11 cellular contexts compared by ENCODE assay signal in the genomic region with DNA sequence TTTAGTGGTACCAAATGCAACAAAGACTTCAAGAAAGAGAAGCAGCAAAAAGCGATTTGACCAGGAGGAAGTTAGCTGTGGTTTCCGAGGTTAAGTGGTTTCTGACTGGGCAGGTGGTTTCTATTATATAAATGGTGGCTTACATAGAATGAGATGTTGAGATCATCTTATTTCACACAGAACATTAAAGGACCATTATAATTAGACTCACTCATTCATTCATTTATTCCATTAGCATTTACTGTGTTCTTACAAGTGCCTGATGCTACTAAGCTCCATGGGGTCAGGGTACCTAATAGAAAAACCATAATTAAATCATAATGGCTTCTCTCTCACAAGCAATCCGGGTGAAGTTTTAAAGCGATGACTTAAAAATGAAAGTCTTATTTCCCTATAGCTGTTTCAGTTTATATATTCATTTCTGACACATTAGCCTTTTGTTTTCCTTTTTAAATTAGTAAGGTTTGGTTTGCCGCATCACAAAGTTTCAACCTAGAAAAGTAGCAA. TPM values are rescaled to one million over a fixed set of nuclear protein-coding genes. Genes with fewer than 3 reads are reported as not detected.
DNase-seq lines count a peak whose midpoint lies in the region; ATAC-seq and TF ChIP-seq lines count a peak whose summit lies in the region.
"Had no signal": no experiment of that assay in that cellular context is flagged by ENCODE, and none has a peak within 500 bp of the region (broad histone marks: within the 10 kb centered on the region; RNA-seq: fewer than 3 reads in every experiment).

No MANE protein-coding gene starts in this region.

- H3K9me3 ChIP-seq in SK-N-SH, result no peaks in the 10 kb centered on the region

- H3K27me3 ChIP-seq in SK-N-SH (ENCODE audit: insufficient read depth) (no peaks in the 10 kb centered on the region; the same call in 1 of the 2 replicates), KMS-11 (ENCODE audit: insufficient read depth, low read depth) (no peaks in the 10 kb centered on the region)

- H3K27ac ChIP-seq in SK-N-SH (ENCODE audit: low read depth in 2 of 2, low read length in 1 of 2), result no peak overlapping the region
- H3K27ac ChIP-seq in KMS-11, result no peak overlapping the region
- H3K27ac ChIP-seq: HL-60 had no signal

- H3K4me2 ChIP-seq in SK-N-SH, result no peak overlapping the region
- peak overlapping the region; percentile 59 for H3K4me2 ChIP-seq in KMS-11

- no peaks in the 10 kb centered on the region for H3K79me2 ChIP-seq in SK-N-SH (ENCODE audit: insufficient read depth)
- H3K79me2 ChIP-seq in KMS-11 (ENCODE audit: insufficient read depth, low read depth), result no peaks in the 10 kb centered on the region

- no peaks in the 10 kb centered on the region for H3K9me2 ChIP-seq in SK-N-SH

- CTCF ChIA-PET in SK-N-SH (lab: Yijun Ruan, JAX), result interaction anchor here (0.8 to 2.5 kb wide), 2 partner anchors 11 kb away, joined by 3 to 9 read pairs; partner anchors contain the start of gene TSPAN6

- no peak for DNase-seq in SK-N-SH
- DNase-seq in myocyte (ENCODE audit: low read depth), result peak; percentile 14
- DNase-seq in stimulated activated CD8-positive, alpha-beta memory T cell treated with anti-CD3 and anti-CD28 coated beads, Interleukin-4, amount 100 ng/mL, for 48 hours, result no peak
- no peak for DNase-seq in dedifferentiated amniotic fluid mesenchymal stem cell (ENCODE audit: extremely low spot score)
- no peak for DNase-seq in HT-29 (ENCODE audit: low spot score)

- WGBS in SK-N-SH (ENCODE audit: low lambda C conversion rate), result 45% methylated on average over 5 of the region's 5 CpGs

- POLR2A ChIA-PET in SK-N-SH (lab: Yijun Ruan, JAX), result no interaction called here

- H2AFZ ChIP-seq in SK-N-SH (ENCODE audit: low read depth), result no peak overlapping the region
- no peak overlapping the region for H2AFZ ChIP-seq in KMS-11 (ENCODE audit: low read depth)

- H3K9ac ChIP-seq in SK-N-SH (no peak overlapping the region), KMS-11 (no peak overlapping the region)

- no peak overlapping the region for H3K4me3 ChIP-seq in SK-N-SH (ENCODE audit: low read depth in 2 of 2, low read length in 1 of 2)
- H3K4me3 ChIP-seq in KMS-11 (IDR thresholded peaks at IDR 0.05; ENCODE audit: insufficient read depth, low read depth, low read length), result no peak overlapping the region

- TF ChIP-seq EP300 in SK-N-SH (IDR thresholded peaks at IDR 0.05; ENCODE audit: borderline replicate concordance in 1 of 2, low read depth in 1 of 2, low read length in 1 of 2), result no peak

- ATAC-seq in SK-N-SH treated with all-trans-retinoic acid at 6 μM for 48 hours (no peak), HG02610 (IDR thresholded peaks at IDR 0.05; ENCODE audit: unreplicated experiment) (peak; percentile 94)

- TF ChIP-seq CTCF in SK-N-SH (IDR thresholded peaks at IDR 0.05) (no peak), KMS-11 (conservative IDR thresholded peaks at IDR 0.05; ENCODE audit: low read depth, low read length) (no peak)

- H4K20me1 ChIP-seq in SK-N-SH (ENCODE audit: insufficient read depth) (no peaks in the 10 kb centered on the region), KMS-11 (ENCODE audit: insufficient read depth) (no peaks in the 10 kb centered on the region)

- H3F3A ChIP-seq in SK-N-SH (replicated peaks; ENCODE audit: insufficient read depth), result no peaks in the 10 kb centered on the region

- H3K4me1 ChIP-seq in SK-N-SH (ENCODE audit: control insufficient read depth in 1 of 2, insufficient read depth in 2 of 2, low read depth in 1 of 2, low read length in 1 of 2) (no peaks in the 10 kb centered on the region; a peak in 1 of 4 replicates), KMS-11 (ENCODE audit: low read depth, poor library complexity, severe bottlenecking) (peaks cover 13% of the 10 kb centered on the region)

- peaks cover 0 to 6% of the 10 kb centered on the region in 2 experiments for H3K36me3 ChIP-seq in SK-N-SH (replicated peaks in 1 of 2; ENCODE audit: control insufficient read depth in 1 of 2, insufficient read depth in 2 of 2, low read length in 1 of 2)
- no peaks in the 10 kb centered on the region for H3K36me3 ChIP-seq in KMS-11 (ENCODE audit: insufficient read depth)

- no peak for TF ChIP-seq RAD21 in SK-N-SH (IDR thresholded peaks at IDR 0.05; ENCODE audit: low read length)

TF ChIP-seq in SK-N-SH, 30 proteins besides CTCF, POLR2A, EP300 and RAD21 (continues in another document):
- TF ChIP-seq USF1 (IDR thresholded peaks at IDR 0.05; ENCODE audit: borderline replicate concordance, low read depth), result no peak

TF ChIP-seq in SK-N-SH treated with all-trans-retinoic acid at 6 μM for 48 hours, 23 proteins besides CTCF, POLR2A, EP300 and RAD21:
- TF ChIP-seq ZNF8 (CRISPR knock-in tag; IDR thresholded peaks at IDR 0.05) (no peak), PPARA (CRISPR knock-in tag; IDR thresholded peaks at IDR 0.05; ENCODE audit: borderline replicate concordance) (no peak), RARB (CRISPR knock-in tag; IDR thresholded peaks at IDR 0.05) (no peak), BACH2 (CRISPR knock-in tag; IDR thresholded peaks at IDR 0.05; ENCODE audit: borderline replicate concordance) (no peak)
TF ChIP-seq in SK-N-SH treated with all-trans-retinoic acid at 6 μM for 48 hours: peak in this region for 0.

RNA-seq across cellular contexts. Expression of gene TSPAN6, which starts 10.6 kb away (rescaled TPM):
- 20.9 and 21.7 TPM in 2 replicates for polyA plus RNA-seq in SK-N-SH (2012; rRNA removed)
- 27.2 and 33.7 TPM in 2 replicates for polyA plus RNA-seq in SK-N-SH (2012; cell fraction: cytosol; rRNA removed)
- 9.1 and 13.6 TPM in 2 replicates for polyA plus RNA-seq in SK-N-SH (2012; cell fraction: nucleus; rRNA removed)
- total RNA-seq in myocyte, result 28.2 and 29.2 TPM in 2 replicates
- 21.9 TPM for polyA plus RNA-seq in myocyte (2012)
- total RNA-seq in HT-29 (2014; rRNA removed; shearing (Covaris generic)), result 9.2 and 9.5 TPM in 2 replicates

RNA-seq across cellular contexts. Expression of gene SRPX2, which starts 18.0 kb away (rescaled TPM):
- polyA plus RNA-seq in SK-N-SH (2012; rRNA removed), result 14.5 and 18.7 TPM in 2 replicates
- 9.0 and 12.5 TPM in 2 replicates for polyA plus RNA-seq in SK-N-SH (2012; cell fraction: cytosol; rRNA removed)
- 24.8 and 28.9 TPM in 2 replicates for polyA plus RNA-seq in SK-N-SH (2012; cell fraction: nucleus; rRNA removed)
- 42.1 and 67.7 TPM in 2 replicates for total RNA-seq in myocyte
- 31.6 TPM for polyA plus RNA-seq in myocyte (2012)
- total RNA-seq in HT-29 (2014; rRNA removed; shearing (Covaris generic)), result 0.28 and 0.78 TPM in 2 replicates

RNA-seq across cellular contexts. Expression of gene TNMD, which starts 41.3 kb away (rescaled TPM):
- not detected in 2 replicates for polyA plus RNA-seq in SK-N-SH (2012; rRNA removed)
- not detected in 2 replicates for polyA plus RNA-seq in SK-N-SH (2012; cell fraction: cytosol; rRNA removed)
- polyA plus RNA-seq in SK-N-SH (2012; cell fraction: nucleus; rRNA removed), result not detected in 2 replicates
- not detected in 2 replicates for total RNA-seq in myocyte
- not detected for polyA plus RNA-seq in myocyte (2012)
- not detected in 2 replicates for total RNA-seq in HT-29 (2014; rRNA removed; shearing (Covaris generic))
- total RNA-seq: A673, liver had no signal
- polyA plus RNA-seq: liver had no signal

Comparison
In these comparisons a context has a peak if more than half of its experiments do, and no peak if none do; other contexts are left out.
1. RNA of gene SRPX2, which starts 18.0 kb away (total RNA-seq): 42.1 to 67.7 TPM in myocyte; 0.28 to 0.78 TPM in HT-29; every median in the first group is over 10 times any median in the second.